Comparison of ENCODE assay signal across 1 cellular context in the genomic region with DNA sequence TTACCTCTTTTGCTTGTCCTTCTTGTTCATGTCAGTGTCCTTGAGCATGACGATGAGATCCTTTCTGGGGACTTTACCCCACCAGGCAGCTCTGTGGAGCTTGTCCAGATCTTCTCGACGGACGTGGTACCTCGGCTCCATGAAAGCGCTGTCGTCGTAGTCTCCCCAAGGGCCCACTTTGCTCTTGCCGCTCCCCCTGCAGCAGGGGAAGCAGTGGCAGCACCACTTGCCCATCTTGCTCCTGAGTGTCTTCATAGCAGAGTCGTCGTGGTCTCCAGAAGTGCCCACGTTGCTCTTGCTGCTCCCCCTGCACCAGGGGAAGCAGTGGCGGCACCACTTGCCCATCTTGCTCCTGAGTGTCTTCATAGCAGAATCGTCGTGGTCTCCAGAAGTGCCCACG. TPM values are rescaled to one million over a fixed set of nuclear protein-coding genes. Genes with fewer than 3 reads are reported as not detected.
"Had no signal": no experiment of that assay in that cellular context is flagged by ENCODE, and none has a peak within 500 bp of the region (broad histone marks: within the 10 kb centered on the region; RNA-seq: fewer than 3 reads in every experiment).

No MANE protein-coding gene starts in this region.

RNA-seq across cellular contexts. Expression of a gene that starts 0.4 kb away (rescaled TPM):
- total RNA-seq: G401 had no signal
